17 cellular contexts compared by ENCODE assay signal in the genomic region with DNA sequence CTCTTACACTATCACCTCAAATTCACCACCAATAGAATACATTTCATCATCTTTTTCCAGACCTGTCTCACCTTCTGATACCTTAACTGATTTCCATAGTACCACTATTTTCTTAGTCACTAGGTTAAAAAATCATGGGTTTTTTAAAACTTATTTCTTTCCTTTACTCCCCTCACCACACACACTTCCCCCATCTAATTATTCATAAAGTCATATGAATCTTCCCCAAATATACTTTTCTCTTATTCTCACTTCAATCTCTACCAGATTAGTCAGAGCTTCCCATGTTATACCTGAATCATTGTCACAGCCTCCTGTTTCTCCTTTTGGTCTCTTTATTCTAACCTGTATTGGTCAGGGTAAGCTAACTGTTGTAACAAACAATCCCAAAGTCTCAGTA.
DNase-seq lines count a peak whose midpoint lies in the region; ATAC-seq and TF ChIP-seq lines count a peak whose summit lies in the region.
"Had no signal": no experiment of that assay in that cellular context is flagged by ENCODE, and none has a peak within 500 bp of the region (broad histone marks: within the 10 kb centered on the region; RNA-seq: fewer than 3 reads in every experiment).

No MANE protein-coding gene starts in this region.

- no peaks in the 10 kb centered on the region for H3K27me3 Mint-ChIP-seq in activated CD4-positive, alpha-beta T cell treated with anti-CD3 and anti-CD28 coated beads for 36 hours
- H3K27me3 Mint-ChIP-seq in stimulated activated naive B cell treated with anti-CD40 and anti-IgM and Interleukin-4, amounts not matched to agents 10 μg/mL and 1 μg/mL and 100 μg/mL, for 72 hours: no peaks in the 10 kb centered on the region
- H3K27me3 Mint-ChIP-seq in stimulated activated naive CD8-positive, alpha-beta T cell treated with anti-CD3 and anti-CD28 coated beads, Interleukin-15, amount 100 ng/mL, for 72 hours: no peaks in the 10 kb centered on the region
- H3K27me3 Mint-ChIP-seq: B cell; CD4-positive, alpha-beta T cell had no signal

- no peaks in the 10 kb centered on the region for H3K36me3 Mint-ChIP-seq in activated CD4-positive, alpha-beta T cell treated with anti-CD3 and anti-CD28 coated beads for 36 hours (ENCODE audit: low read depth)
- peaks cover 6 to 12% of the 10 kb centered on the region in 2 donors for H3K36me3 Mint-ChIP-seq in activated naive CD4-positive, alpha-beta T cell treated with anti-CD3 and anti-CD28 coated beads, Interleukin-2, amount 50 U/mL, for 72 hours
- H3K36me3 Mint-ChIP-seq in stimulated activated naive B cell treated with anti-CD40 and anti-IgM and Interleukin-4, amounts not matched to agents 10 μg/mL and 1 μg/mL and 100 μg/mL, for 72 hours: peaks cover 3 to 9% of the 10 kb centered on the region in 2 donors

- POLR2A ChIA-PET in activated CD4-positive, alpha-beta T cell treated with anti-CD3 and anti-CD28 coated beads for 36 hours (lab: Charles Lee): no interaction called here

- intact Hi-C loops in activated CD4-positive, alpha-beta T cell treated with anti-CD3 and anti-CD28 coated beads for 36 hours (cut with DNase I, micrococcal nuclease): no loop called here

- peaks cover 11% of the 10 kb centered on the region for H3K9me3 Mint-ChIP-seq in activated CD4-positive, alpha-beta T cell treated with anti-CD3 and anti-CD28 coated beads for 36 hours (ENCODE audit: low read depth)
- peaks cover 5 to 16% of the 10 kb centered on the region in 2 donors for H3K9me3 Mint-ChIP-seq in activated naive CD4-positive, alpha-beta T cell treated with anti-CD3 and anti-CD28 coated beads, Interleukin-2, amount 50 U/mL, for 72 hours
- H3K9me3 Mint-ChIP-seq in stimulated activated naive B cell treated with anti-CD40 and anti-IgM and Interleukin-4, amounts not matched to agents 10 μg/mL and 1 μg/mL and 100 μg/mL, for 72 hours: peaks cover 16 to 22% of the 10 kb centered on the region in 2 donors
- peaks cover 16 to 18% of the 10 kb centered on the region in 2 donors for H3K9me3 Mint-ChIP-seq in stimulated activated naive CD8-positive, alpha-beta T cell treated with anti-CD3 and anti-CD28 coated beads, Interleukin-15, amount 100 ng/mL, for 72 hours

- ATAC-seq in activated CD4-positive, alpha-beta T cell treated with anti-CD3 and anti-CD28 coated beads for 36 hours: peak; percentile 57
- ATAC-seq in activated naive CD4-positive, alpha-beta T cell treated with anti-CD3 and anti-CD28 coated beads, Interleukin-2, amount 50 U/mL, for 72 hours: peak; percentile 64 to 66
- ATAC-seq in stimulated activated naive B cell treated with anti-CD40 and anti-IgM and Interleukin-4, amounts not matched to agents 10 μg/mL and 1 μg/mL and 100 μg/mL, for 72 hours (replicated peaks): peak; percentile 42 to 53
- peak; percentile 62 for ATAC-seq in stimulated activated naive CD8-positive, alpha-beta T cell treated with anti-CD3 and anti-CD28 coated beads, Interleukin-15, amount 100 ng/mL, for 72 hours
- ATAC-seq: A549; CD8-positive, alpha-beta T cell; GM12878 had no signal

- peaks cover 7% of the 10 kb centered on the region for H3K4me1 Mint-ChIP-seq in activated CD4-positive, alpha-beta T cell treated with anti-CD3 and anti-CD28 coated beads for 36 hours
- peaks cover 4 to 9% of the 10 kb centered on the region in 2 donors for H3K4me1 Mint-ChIP-seq in stimulated activated naive B cell treated with anti-CD40 and anti-IgM and Interleukin-4, amounts not matched to agents 10 μg/mL and 1 μg/mL and 100 μg/mL, for 72 hours
- H3K4me1 Mint-ChIP-seq in stimulated activated naive CD8-positive, alpha-beta T cell treated with anti-CD3 and anti-CD28 coated beads, Interleukin-15, amount 100 ng/mL, for 72 hours: peaks cover 7% of the 10 kb centered on the region
- H3K4me1 Mint-ChIP-seq: B cell had no signal

- DNase-seq in activated CD4-positive, alpha-beta T cell treated with anti-CD3 and anti-CD28 coated beads for 36 hours: no peak
- DNase-seq in activated CD4-positive, alpha-beta T cell treated with anti-CD3 and anti-CD28 coated beads for 1 hour: no peak
- no peak for DNase-seq in activated naive CD4-positive, alpha-beta T cell treated with anti-CD3 and anti-CD28 coated beads, Interleukin-2, amount 50 U/mL, for 72 hours (ENCODE audit: low spot score in 2 of 2)
- no peak for DNase-seq in activated naive CD4-positive, alpha-beta T cell treated with Interleukin-2 at 50 U/mL for 16 hours
- DNase-seq in stimulated activated naive B cell treated with anti-CD40 and anti-IgM and Interleukin-4, amounts not matched to agents 10 μg/mL and 1 μg/mL and 100 μg/mL, for 72 hours: no peak
- DNase-seq in stimulated activated naive CD8-positive, alpha-beta T cell treated with anti-CD3 and anti-CD28 coated beads, Interleukin-15, amount 100 ng/mL, for 72 hours: no peak
- DNase-seq in GM10266 (ENCODE audit: extremely low spot score): no peak
- DNase-seq: AML-193; Caco-2; Calu3; CD4-positive, alpha-beta T cell; CD8-positive, alpha-beta T cell; DMS79 treated with DMSO at 0.1 percent for 48 hours; GF-D8 had no signal

- H3K27ac Mint-ChIP-seq in activated CD4-positive, alpha-beta T cell treated with anti-CD3 and anti-CD28 coated beads for 36 hours: no peak overlapping the region
- no peak overlapping the region for H3K27ac Mint-ChIP-seq in activated naive CD4-positive, alpha-beta T cell treated with anti-CD3 and anti-CD28 coated beads, Interleukin-2, amount 50 U/mL, for 72 hours
- no peak overlapping the region for H3K27ac Mint-ChIP-seq in stimulated activated naive B cell treated with anti-CD40 and anti-IgM and Interleukin-4, amounts not matched to agents 10 μg/mL and 1 μg/mL and 100 μg/mL, for 72 hours
- no peak overlapping the region for H3K27ac Mint-ChIP-seq in stimulated activated naive CD8-positive, alpha-beta T cell treated with anti-CD3 and anti-CD28 coated beads, Interleukin-15, amount 100 ng/mL, for 72 hours
- H3K27ac Mint-ChIP-seq: B cell; CD4-positive, alpha-beta T cell; CD8-positive, alpha-beta T cell had no signal

- CTCF ChIA-PET in activated CD4-positive, alpha-beta T cell treated with anti-CD3 and anti-CD28 coated beads for 36 hours (lab: Charles Lee): interaction anchor here (1.7 kb wide), 1 partner anchor 10 kb away, joined by 5 read pairs; no protein-coding TSS in a partner anchor

- TF ChIP-seq CTCF in GM10266 (IDR thresholded peaks at IDR 0.05; ENCODE audit: control insufficient read depth, insufficient read depth, low read depth, missing control alignments): no peak

- no peak overlapping the region for H3K4me3 Mint-ChIP-seq in activated CD4-positive, alpha-beta T cell treated with anti-CD3 and anti-CD28 coated beads for 36 hours
- H3K4me3 Mint-ChIP-seq in stimulated activated naive B cell treated with anti-CD40 and anti-IgM and Interleukin-4, amounts not matched to agents 10 μg/mL and 1 μg/mL and 100 μg/mL, for 72 hours: no peak overlapping the region
- H3K4me3 Mint-ChIP-seq in stimulated activated naive CD8-positive, alpha-beta T cell treated with anti-CD3 and anti-CD28 coated beads, Interleukin-15, amount 100 ng/mL, for 72 hours: no peak overlapping the region
- H3K4me3 Mint-ChIP-seq: B cell; CD4-positive, alpha-beta T cell; CD8-positive, alpha-beta T cell had no signal
